ENCODE assay signal across 20 cellular contexts in the genomic region with DNA sequence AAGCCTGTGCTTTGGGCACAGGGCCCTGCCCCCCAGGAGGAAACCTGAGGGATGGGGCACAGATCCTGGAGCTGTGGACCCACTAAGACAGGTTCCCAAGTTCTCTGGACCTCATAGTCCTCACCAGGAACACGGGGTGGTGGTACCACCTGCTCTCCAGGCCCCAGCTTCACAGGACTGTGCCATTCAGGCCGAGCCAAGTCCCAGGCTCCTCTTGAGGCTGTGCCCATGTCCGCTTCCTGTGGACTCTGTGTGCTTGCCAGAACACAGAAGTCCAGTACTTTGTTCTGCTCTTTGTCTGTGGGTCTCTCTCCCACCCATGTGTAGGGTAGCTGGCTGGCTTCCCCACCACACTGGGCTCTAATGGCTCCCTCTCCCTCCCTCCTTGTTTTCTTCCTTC.
A peak's percentile ranks its signal among the peaks of the same experiment; 100 is the strongest.
DNase-seq lines count a peak whose midpoint lies in the region; TF ChIP-seq lines count a peak whose summit lies in the region.
"Had no signal": no experiment of that assay in that cellular context is flagged by ENCODE, and none has a peak within 500 bp of the region (broad histone marks: within the 10 kb centered on the region; RNA-seq: fewer than 3 reads in every experiment).

No MANE protein-coding gene starts in this region.

- H3K79me2 ChIP-seq in PC-9 (ENCODE audit: low read depth), result no peaks in the 10 kb centered on the region
- H3K79me2 ChIP-seq: parathyroid adenoma had no signal

- no TSS peak for BruUV-seq in PC-9 (replicated peaks; lab: Mats Ljungman, UMichigan)

- H3K9ac ChIP-seq in BLaER1 treated with 17β-estradiol and CSF1 and Interleukin-3, amounts not matched to agents 10 nM and 100 nM, result peak overlapping the region in 8 of 11 experiments; percentile 29 to 67 (median 50); a peak in 11 of 22 replicates
- no peak overlapping the region for H3K9ac ChIP-seq in iPS-15b (ENCODE audit: low read depth, low read length)
- H3K9ac ChIP-seq: GM23248, parathyroid adenoma had no signal

- TF ChIP-seq CTCF in PC-9 (conservative IDR thresholded peaks at IDR 0.05), result no peak

- no peaks in the 10 kb centered on the region for H3F3A ChIP-seq in PC-9 (ENCODE audit: insufficient read depth, low read depth)

- H3K36me3 ChIP-seq in BLaER1 treated with 17β-estradiol and CSF1 and Interleukin-3, amounts not matched to agents 10 nM and 100 nM, result 0 out of 22 replicates have a peak, but pooled peaks cover 0 to 5% (median 0%) of the 10 kb centered on the region in 11 experiments
- H3K36me3 ChIP-seq in PC-9 (ENCODE audit: low read depth) (no peaks in the 10 kb centered on the region), iPS-15b (ENCODE audit: control insufficient read depth, insufficient read depth, low read length) (no peaks in the 10 kb centered on the region)
- H3K36me3 ChIP-seq: colonic mucosa, esophagus squamous epithelium, right atrium auricular region, tibial artery had no signal

- DNase-seq in Caki2 (ENCODE audit: low read depth) (peak; percentile 3), PC-9 (no peak), NCI-H1694 (lab: John Stamatoyannopoulos, UW) (no peak), epidermal melanocyte (ENCODE audit: insufficient read length, low spot score) (no peak)
- DNase-seq in stimulated activated CD4-positive, alpha-beta T cell treated with anti-CD3 and anti-CD28 coated beads, Interleukin-12 subunit alpha, Interleukin-12 subunit beta, amount 100 ng/mL, for 4 hours, result no peak
- DNase-seq: activated T-cell treated with anti-CD3 and anti-CD28 coated beads, Interleukin-2, amount 50 U/mL, for 4 hours; amniotic stem cell; colonic mucosa; DMS79; esophagus squamous epithelium; hippocampal formation; NCI-H1092 treated with DMSO at 0.1 percent for 48 hours; NCI-H345; SHP77; tibial artery had no signal

- H3K9me2 ChIP-seq in PC-9 (ENCODE audit: insufficient read depth), result no peaks in the 10 kb centered on the region

- H2AFZ ChIP-seq in PC-9, result no peak overlapping the region
- H2AFZ ChIP-seq: GM23248, parathyroid adenoma had no signal

- peak overlapping the region in 9 of 10 experiments; percentile 19 to 61 (median 44); a peak in 14 of 20 replicates for H3K4me3 ChIP-seq in BLaER1 treated with 17β-estradiol and CSF1 and Interleukin-3, amounts not matched to agents 10 nM and 100 nM
- H3K4me3 ChIP-seq in PC-9 (peak overlapping the region; percentile 35; the same call in 1 of the 2 replicates), iPS-15b (ENCODE audit: low read depth, low read length) (peak overlapping the region; percentile 11)
- H3K4me3 ChIP-seq: colonic mucosa, esophagus squamous epithelium, GM23248, right atrium auricular region, tibial artery had no signal

- peak overlapping the region; percentile 13 to 82 (median 72); a peak in 20 of 22 replicates for H3K4me2 ChIP-seq in BLaER1 treated with 17β-estradiol and CSF1 and Interleukin-3, amounts not matched to agents 10 nM and 100 nM
- peak overlapping the region; percentile 65 for H3K4me2 ChIP-seq in PC-9

- POLR2A ChIA-PET in PC-9 (lab: Charles Lee; ENCODE audit: unreplicated experiment), result no interaction called here

- CTCF ChIA-PET in PC-9 (lab: Charles Lee), result interaction anchor here (0.6 kb wide), 1 partner anchor 865 kb away, joined by 5 read pairs; no protein-coding TSS in a partner anchor

- no peaks in the 10 kb centered on the region for H3K27me3 ChIP-seq in BLaER1 treated with 17β-estradiol and CSF1 and Interleukin-3, amounts not matched to agents 10 nM and 100 nM
- no peaks in the 10 kb centered on the region for H3K27me3 ChIP-seq in PC-9 (ENCODE audit: insufficient read depth, low read depth)
- no peaks in the 10 kb centered on the region for H3K27me3 ChIP-seq in iPS-15b (ENCODE audit: control insufficient read depth, insufficient read depth, low read length)
- H3K27me3 ChIP-seq: colonic mucosa, esophagus squamous epithelium, right atrium auricular region, tibial artery had no signal

- in situ Hi-C loops in Caki2 (cut with HindIII; ENCODE audit: low pct_unique_long_range_greater_than_20kb, low sequenced_read_pairs), result no loop called here

- peaks cover 6 to 22% (median 9%) of the 10 kb centered on the region in 11 experiments; a peak in 17 of 22 replicates for H3K9me3 ChIP-seq in BLaER1 treated with 17β-estradiol and CSF1 and Interleukin-3, amounts not matched to agents 10 nM and 100 nM (replicated peaks in 1 of 11)
- H3K9me3 ChIP-seq in PC-9 (ENCODE audit: insufficient read depth, low read depth), result no peaks in the 10 kb centered on the region
- H3K9me3 ChIP-seq in iPS-15b (ENCODE audit: control insufficient read depth, insufficient read depth, low read length), result no peaks in the 10 kb centered on the region
- H3K9me3 ChIP-seq: colonic mucosa, right atrium auricular region had no signal

- H3K27ac ChIP-seq in BLaER1 treated with 17β-estradiol and CSF1 and Interleukin-3, amounts not matched to agents 10 nM and 100 nM, result peak overlapping the region in 10 of 11 experiments; percentile 46 to 79 (median 74); a peak in 19 of 22 replicates
- no peak overlapping the region for H3K27ac ChIP-seq in PC-9
- H3K27ac ChIP-seq: colonic mucosa, esophagus squamous epithelium, GM23248, parathyroid adenoma, right atrium auricular region, tibial artery had no signal

- H4K20me1 ChIP-seq in BLaER1 treated with 17β-estradiol and CSF1 and Interleukin-3, amounts not matched to agents 10 nM and 100 nM, result no peaks in the 10 kb centered on the region
- H4K20me1 ChIP-seq in PC-9 (ENCODE audit: insufficient read depth), result no peaks in the 10 kb centered on the region

- H3K4me1 ChIP-seq in BLaER1 treated with 17β-estradiol and CSF1 and Interleukin-3, amounts not matched to agents 10 nM and 100 nM, result peaks cover 6 to 27% (median 20%) of the 10 kb centered on the region in 10 experiments; a peak in 17 of 20 replicates
- H3K4me1 ChIP-seq in PC-9 (replicated peaks; ENCODE audit: insufficient read depth) (no peaks in the 10 kb centered on the region), iPS-15b (ENCODE audit: control insufficient read depth, insufficient read depth, low read length) (no peaks in the 10 kb centered on the region)
- H3K4me1 ChIP-seq: colonic mucosa, esophagus squamous epithelium, parathyroid adenoma, right atrium auricular region, tibial artery had no signal

- intact Hi-C loops in PC-9 (cut with micrococcal nuclease; ENCODE audit: unreplicated experiment), result no loop called here
